24 cellular contexts compared by ENCODE assay signal in the genomic region with DNA sequence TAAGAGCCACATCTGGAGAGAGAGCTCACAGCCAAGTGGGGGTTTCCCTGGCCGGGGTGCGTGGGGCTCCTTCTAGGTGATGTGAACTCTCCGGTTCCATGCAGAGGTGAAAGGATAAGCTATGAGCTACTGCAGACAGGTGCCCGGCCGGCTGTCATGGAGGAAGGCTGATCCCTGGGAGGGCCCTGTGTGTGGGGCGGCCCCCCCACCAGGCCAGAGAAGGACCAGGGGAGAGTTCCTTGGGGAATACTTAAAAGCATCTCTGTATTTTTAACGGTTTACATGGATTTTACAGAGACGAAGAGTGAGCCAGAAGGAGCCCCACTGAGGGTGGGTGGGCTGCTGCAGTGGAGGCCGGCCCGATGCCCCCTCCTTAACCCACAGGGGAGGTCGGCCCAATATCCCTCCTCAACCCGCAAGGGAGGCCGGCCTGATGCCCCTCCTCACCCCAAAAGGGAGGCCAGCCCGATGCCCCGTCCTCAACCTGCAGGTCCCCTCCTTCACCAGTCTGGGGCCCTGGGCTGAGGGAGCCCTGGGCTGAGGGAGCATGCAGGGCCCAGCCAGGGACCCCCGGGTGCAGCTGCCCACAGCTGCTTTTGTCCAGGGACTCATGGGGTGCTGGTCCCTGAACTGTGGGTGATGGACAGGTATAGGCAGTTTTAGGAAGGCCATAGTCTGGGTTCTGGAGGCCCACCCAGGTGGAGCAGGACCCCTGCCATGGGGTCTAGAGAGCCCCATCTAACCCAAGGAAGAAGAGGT.
"Had no signal": no experiment of that assay in that cellular context is flagged by ENCODE, and none has a peak within 500 bp of the region (broad histone marks: within the 10 kb centered on the region; RNA-seq: fewer than 3 reads in every experiment).

No MANE protein-coding gene starts in this region.

- H3K4me3 Mint-ChIP-seq: effector memory CD8-positive, alpha-beta T cell; natural killer cell treated with Interleukin-12 subunit alpha and Interleukin-12 subunit beta and Interleukin-15 and Interleukin-18, amount 100 ng/mL, for 72 hours; neural progenitor cell had no signal

- ATAC-seq: effector memory CD8-positive, alpha-beta T cell; gastrocnemius medialis; heart right ventricle; left lobe of liver; natural killer cell treated with Interleukin-12 subunit alpha and Interleukin-12 subunit beta and Interleukin-15 and Interleukin-18, amount 100 ng/mL, for 72 hours; psoas muscle had no signal

- H3K9me3 ChIP-seq: esophagus muscularis mucosa, gastrocnemius medialis, heart right ventricle, psoas muscle, tibial artery, upper lobe of left lung, uterus had no signal

- H3K27ac ChIP-seq: epithelial cell of prostate, esophagus muscularis mucosa, gastrocnemius medialis, heart right ventricle, neural progenitor cell, parathyroid adenoma, psoas muscle, tibial artery, upper lobe of left lung, uterus had no signal

- H3K27me3 ChIP-seq: neural progenitor cell, upper lobe of left lung, uterus had no signal

- DNase-seq: cortex of kidney; effector memory CD8-positive, alpha-beta T cell; gastrocnemius medialis; heart right ventricle; hypothalamus; mesenchymal stem cell; midbrain; occipital lobe; psoas muscle; retina; small intestine; stimulated activated CD4-positive, alpha-beta T cell treated with anti-CD3 and anti-CD28 coated beads, Interleukin-2, amount 100 ng/mL, for 48 hours; stimulated activated naive CD4-positive, alpha-beta T cell treated with Interleukin-2 at 50 U/mL for 16 hours; upper lobe of left lung; uterus had no signal

- FAIRE-seq: islet of Langerhans, small intestine had no signal

- H3K9me3 Mint-ChIP-seq: effector memory CD8-positive, alpha-beta T cell; natural killer cell treated with Interleukin-12 subunit alpha and Interleukin-12 subunit beta and Interleukin-15 and Interleukin-18, amount 100 ng/mL, for 72 hours; neural progenitor cell had no signal

- H3K4me1 ChIP-seq: esophagus muscularis mucosa, gastrocnemius medialis, heart right ventricle, neural progenitor cell, psoas muscle, tibial artery, upper lobe of left lung, uterus had no signal

- H3K4me3 ChIP-seq: esophagus muscularis mucosa, gastrocnemius medialis, heart right ventricle, lung, neural progenitor cell, psoas muscle, tibial artery, upper lobe of left lung, uterus had no signal

- H3K36me3 ChIP-seq: esophagus muscularis mucosa, gastrocnemius medialis, heart right ventricle, neural progenitor cell, tibial artery, upper lobe of left lung, uterus had no signal

- H3K9ac ChIP-seq: neural progenitor cell, parathyroid adenoma had no signal

- H3K27ac Mint-ChIP-seq: effector memory CD8-positive, alpha-beta T cell; natural killer cell treated with Interleukin-12 subunit alpha and Interleukin-12 subunit beta and Interleukin-15 and Interleukin-18, amount 100 ng/mL, for 72 hours; neural progenitor cell had no signal

- H3K36me3 Mint-ChIP-seq: natural killer cell treated with Interleukin-12 subunit alpha and Interleukin-12 subunit beta and Interleukin-15 and Interleukin-18, amount 100 ng/mL, for 72 hours; neural progenitor cell had no signal
